In genomic region chr21:36966066-36966845, GRCh38 we compare ENCODE assay signal across 8 cellular contexts. TPM values are rescaled to one million over a fixed set of nuclear protein-coding genes. Genes with fewer than 3 reads are reported as not detected.
DNase-seq lines count a peak whose midpoint lies in the region; ATAC-seq and TF ChIP-seq lines count a peak whose summit lies in the region.

Gene HLCS (minus strand): TSS chr21:36966669. CDS start chr21:36966638, 31 bp downstream.

- DNase-seq in AG10803 (ENCODE audit: low read depth) (peak; percentile 68), NCI-H345 treated with DMSO at 0.1 percent for 48 hours (lab: John Stamatoyannopoulos, UW; ENCODE audit: unreplicated experiment) (peak; percentile 55), dermis microvascular lymphatic vessel endothelial cell (ENCODE audit: low read depth in 2 of 2) (peak; percentile 16 to 59), medulla oblongata (ENCODE audit: extremely low spot score) (peak; percentile 40)
- peak; percentile 46 to 47 for DNase-seq in activated CD4-positive, alpha-beta T cell treated with anti-CD3 and anti-CD28 coated beads, Interleukin-2, amount 50 U/mL, for 24 hours (ENCODE audit: low read depth in 1 of 2, low spot score in 1 of 2)
- DNase-seq in stimulated activated CD8-positive, alpha-beta memory T cell treated with anti-CD3 and anti-CD28 coated beads, Interleukin-15, amount 100 ng/mL, for 1 hour (ENCODE audit: low read depth), result peak; percentile 30

- TF ChIP-seq CTCF in AG10803 (conservative IDR thresholded peaks at IDR 0.05; ENCODE audit: low read length), result no peak

- ATAC-seq in GM18907 (IDR thresholded peaks at IDR 0.05; ENCODE audit: unreplicated experiment), result peak; percentile 78
- ATAC-seq in HG03139 (IDR thresholded peaks at IDR 0.05; ENCODE audit: unreplicated experiment), result peak; percentile 76

- H3K4me3 ChIP-seq in AG10803 (ENCODE audit: low read length), result peak within 1 kb of the TSS; percentile 80

RNA-seq across cellular contexts. Expression of gene HLCS, which starts in this region (rescaled TPM):
- 14.4 and 16.4 TPM in 2 replicates for total RNA-seq in dermis microvascular lymphatic vessel endothelial cell

Comparison
In these comparisons a context has a peak if more than half of its experiments do, and no peak if none do; other contexts are left out.
1. Peak in every context shown above with its lines: DNase-seq, ATAC-seq and H3K4me3 ChIP-seq.